In genomic region chr15:77627067-77627466, GRCh38 we compare ENCODE assay signal across 16 cellular contexts. TPM values are rescaled to one million over a fixed set of nuclear protein-coding genes. Genes with fewer than 3 reads are reported as not detected.
"Had no signal": no experiment of that assay in that cellular context is flagged by ENCODE, and none has a peak within 500 bp of the region (broad histone marks: within the 10 kb centered on the region; RNA-seq: fewer than 3 reads in every experiment).

No MANE protein-coding gene starts in this region.

- H3K36me3 ChIP-seq: neutrophil, stomach, upper lobe of right lung had no signal

- DNase-seq: activated CD4-positive, alpha-beta T cell treated with anti-CD3 and anti-CD28 coated beads, Interleukin-2, amount 50 U/mL, for 1 hour; activated CD8-positive, alpha-beta memory T cell treated with anti-CD3 and anti-CD28 coated beads for 24 hours; cerebellar nuclear complex; islet precursor cell; midbrain; stimulated activated CD4-positive, alpha-beta T cell treated with anti-CD3 and anti-CD28 coated beads, Interleukin-1b, Interleukin-23, amount 100 ng/mL, for 48 hours; stomach; testis; upper lobe of right lung had no signal

- H3K9me3 Mint-ChIP-seq: activated T-helper 1 cell treated with anti-CD3 and anti-CD28 coated beads, Interleukin-12 subunit alpha, Interleukin-12 subunit beta, Interleukin-2, Interleukin-4 antibody, amounts not matched to agents 30 ng/mL and 10 ng/mL and 1 ng/mL, durations not matched to agents 14 hours and 24 hours and 36 hours had no signal

- H3K4me3 Mint-ChIP-seq: activated T-helper 1 cell treated with anti-CD3 and anti-CD28 coated beads, Interleukin-12 subunit alpha, Interleukin-12 subunit beta, Interleukin-2, Interleukin-4 antibody, amounts not matched to agents 30 ng/mL and 10 ng/mL and 1 ng/mL, durations not matched to agents 14 hours and 24 hours and 36 hours had no signal

- H3K27ac ChIP-seq: neutrophil, stomach, testis, upper lobe of right lung had no signal

- H3K27ac Mint-ChIP-seq: activated T-helper 1 cell treated with anti-CD3 and anti-CD28 coated beads, Interleukin-12 subunit alpha, Interleukin-12 subunit beta, Interleukin-2, Interleukin-4 antibody, amounts not matched to agents 30 ng/mL and 10 ng/mL and 1 ng/mL, durations not matched to agents 14 hours and 24 hours and 36 hours had no signal

- H3K4me1 ChIP-seq: upper lobe of right lung had no signal

- H3K4me3 ChIP-seq: lung, stomach, testis, upper lobe of right lung had no signal

- H3K9me3 ChIP-seq: neutrophil, stomach, testis, upper lobe of right lung had no signal

- ATAC-seq: activated CD4-positive, CD25-positive, alpha-beta regulatory T cell treated with anti-CD3 and anti-CD28 coated beads, Interleukin-2, amount 50 U/mL, for 24 hours; upper lobe of right lung had no signal

RNA-seq across cellular contexts. Expression of gene LINGO1, which starts 5.6 kb away (rescaled TPM):
- total RNA-seq: activated T-helper 1 cell treated with anti-CD3 and anti-CD28 coated beads, Interleukin-12 subunit alpha, Interleukin-12 subunit beta, Interleukin-2, Interleukin-4 antibody, amounts not matched to agents 30 ng/mL and 10 ng/mL and 1 ng/mL, durations not matched to agents 14 hours and 24 hours and 36 hours; epithelial cell of proximal tubule; myocyte; renal cortical epithelial cell had no signal
